In genomic region chr1:43134640-43135039, GRCh38 we compare ENCODE assay signal across 32 cellular contexts. TPM values are rescaled to one million over a fixed set of nuclear protein-coding genes. Genes with fewer than 3 reads are reported as not detected.
"Had no signal": no experiment of that assay in that cellular context is flagged by ENCODE, and none has a peak within 500 bp of the region (broad histone marks: within the 10 kb centered on the region; RNA-seq: fewer than 3 reads in every experiment).

No MANE protein-coding gene starts in this region.

- H3K27me3 ChIP-seq: ascending aorta, breast epithelium, cardiac muscle cell, colonic mucosa, foreskin keratinocyte had no signal

- H3K27ac ChIP-seq: ascending aorta, breast epithelium, cardiac muscle cell, colonic mucosa, esophagus muscularis mucosa, foreskin keratinocyte, gastrocnemius medialis, heart left ventricle, VCaP had no signal

- H3K4me3 Mint-ChIP-seq: activated CD4-positive, alpha-beta memory T cell treated with anti-CD3 and anti-CD28 coated beads, Interleukin-2, amount 10 ng/mL, durations not matched to agents 7 days and 5 days; activated CD4-positive, alpha-beta T cell treated with anti-CD3 and anti-CD28 coated beads, Interleukin-2, amount 10 ng/mL, durations not matched to agents 7 days and 5 days; activated naive CD4-positive, alpha-beta T cell treated with anti-CD3 and anti-CD28 coated beads, Interleukin-2, amount 10 ng/mL, durations not matched to agents 7 days and 5 days; activated naive CD8-positive, alpha-beta T cell treated with anti-CD3 and anti-CD28 coated beads, Interleukin-2, amount 10 ng/mL, durations not matched to agents 7 days and 5 days; activated T-cell treated with anti-CD3 and anti-CD28 coated beads, Interleukin-2, amount 50 U/mL, for 24 hours; activated T-cell treated with anti-CD3 and anti-CD28 coated beads, Interleukin-2, amount 50 U/mL, for 72 hours; brain; WTC11 had no signal

- ATAC-seq: activated naive CD4-positive, alpha-beta T cell treated with anti-CD3 and anti-CD28 coated beads, Interleukin-2, amount 50 U/mL, for 72 hours; activated T-cell treated with anti-CD3 and anti-CD28 coated beads, Interleukin-2, amount 50 U/mL, for 72 hours; foreskin keratinocyte; gastrocnemius medialis; heart left ventricle had no signal

- H3K4me1 ChIP-seq: ascending aorta, breast epithelium, colonic mucosa, gastrocnemius medialis had no signal

- H3K4me3 ChIP-seq: ascending aorta, breast epithelium, cardiac muscle cell, colonic mucosa, esophagus muscularis mucosa, gastrocnemius medialis, heart left ventricle had no signal

- H3K36me3 ChIP-seq: ascending aorta, breast epithelium, cardiac muscle cell, colonic mucosa, esophagus muscularis mucosa, gastrocnemius medialis, heart left ventricle had no signal

- FAIRE-seq: TTC549 had no signal

- H3K4me1 Mint-ChIP-seq: activated CD4-positive, alpha-beta memory T cell treated with anti-CD3 and anti-CD28 coated beads, Interleukin-2, amount 10 ng/mL, durations not matched to agents 7 days and 5 days; activated CD4-positive, alpha-beta T cell treated with anti-CD3 and anti-CD28 coated beads, Interleukin-2, amount 10 ng/mL, durations not matched to agents 7 days and 5 days; activated naive CD4-positive, alpha-beta T cell treated with anti-CD3 and anti-CD28 coated beads, Interleukin-2, amount 10 ng/mL, durations not matched to agents 7 days and 5 days; activated naive CD8-positive, alpha-beta T cell treated with anti-CD3 and anti-CD28 coated beads, Interleukin-2, amount 10 ng/mL, durations not matched to agents 7 days and 5 days had no signal

- DNase-seq: activated CD4-positive, alpha-beta memory T cell treated with anti-CD3 and anti-CD28 coated beads, Interleukin-2, amount 10 ng/mL, durations not matched to agents 7 days and 5 days; activated CD4-positive, alpha-beta T cell treated with anti-CD3 and anti-CD28 coated beads for 1 hour; activated CD4-positive, alpha-beta T cell treated with anti-CD3 and anti-CD28 coated beads for 4 hours; activated CD4-positive, alpha-beta T cell treated with anti-CD3 and anti-CD28 coated beads, Interleukin-2, amount 10 ng/mL, durations not matched to agents 7 days and 5 days; activated CD4-positive, alpha-beta T cell treated with anti-CD3 and anti-CD28 coated beads, Interleukin-2, amount 50 U/mL, for 4 hours; activated CD8-positive, alpha-beta memory T cell treated with anti-CD3 and anti-CD28 coated beads, Interleukin-2, amount 50 U/mL, for 48 hours; activated gamma-delta T cell; activated naive CD4-positive, alpha-beta T cell; activated naive CD4-positive, alpha-beta T cell treated with anti-CD3 and anti-CD28 coated beads, Interleukin-2, amount 10 ng/mL, durations not matched to agents 7 days and 5 days; activated naive CD8-positive, alpha-beta T cell treated with anti-CD3 and anti-CD28 coated beads, Interleukin-2, amount 10 ng/mL, durations not matched to agents 7 days and 5 days; activated T-cell treated with anti-CD3 and anti-CD28 coated beads for 4 hours; activated T-cell treated with anti-CD3 and anti-CD28 coated beads, Interleukin-2, amount 50 U/mL, for 24 hours; activated T-cell treated with anti-CD3 and anti-CD28 coated beads, Interleukin-2, amount 50 U/mL, for 72 hours; central memory CD4-positive, alpha-beta T cell; cerebellar nuclear complex; colonic mucosa; effector CD8-positive, alpha-beta T cell; erythroblast; foreskin keratinocyte; gastrocnemius medialis; glutamatergic neuron; heart left ventricle; T-helper 2 cell had no signal

- H3K36me3 Mint-ChIP-seq: activated naive CD4-positive, alpha-beta T cell treated with anti-CD3 and anti-CD28 coated beads, Interleukin-2, amount 10 ng/mL, durations not matched to agents 7 days and 5 days; activated naive CD4-positive, alpha-beta T cell treated with anti-CD3 and anti-CD28 coated beads, Interleukin-2, amount 50 U/mL, for 72 hours; activated naive CD8-positive, alpha-beta T cell treated with anti-CD3 and anti-CD28 coated beads, Interleukin-2, amount 10 ng/mL, durations not matched to agents 7 days and 5 days had no signal

- H3K9me3 Mint-ChIP-seq: activated CD4-positive, alpha-beta memory T cell treated with anti-CD3 and anti-CD28 coated beads, Interleukin-2, amount 10 ng/mL, durations not matched to agents 7 days and 5 days; activated CD4-positive, alpha-beta T cell treated with anti-CD3 and anti-CD28 coated beads, Interleukin-2, amount 10 ng/mL, durations not matched to agents 7 days and 5 days; activated naive CD4-positive, alpha-beta T cell treated with anti-CD3 and anti-CD28 coated beads, Interleukin-2, amount 10 ng/mL, durations not matched to agents 7 days and 5 days; activated T-cell treated with anti-CD3 and anti-CD28 coated beads, Interleukin-2, amount 50 U/mL, for 24 hours had no signal

- H3K9me3 ChIP-seq: ascending aorta, breast epithelium, colonic mucosa, gastrocnemius medialis had no signal

- H3K27ac Mint-ChIP-seq: activated CD4-positive, alpha-beta memory T cell treated with anti-CD3 and anti-CD28 coated beads, Interleukin-2, amount 10 ng/mL, durations not matched to agents 7 days and 5 days; activated CD4-positive, alpha-beta T cell treated with anti-CD3 and anti-CD28 coated beads, Interleukin-2, amount 10 ng/mL, durations not matched to agents 7 days and 5 days; activated naive CD4-positive, alpha-beta T cell treated with anti-CD3 and anti-CD28 coated beads, Interleukin-2, amount 10 ng/mL, durations not matched to agents 7 days and 5 days; activated naive CD4-positive, alpha-beta T cell treated with anti-CD3 and anti-CD28 coated beads, Interleukin-2, amount 50 U/mL, for 72 hours; activated naive CD8-positive, alpha-beta T cell treated with anti-CD3 and anti-CD28 coated beads, Interleukin-2, amount 10 ng/mL, durations not matched to agents 7 days and 5 days; activated T-cell treated with anti-CD3 and anti-CD28 coated beads, Interleukin-2, amount 50 U/mL, for 24 hours; activated T-cell treated with anti-CD3 and anti-CD28 coated beads, Interleukin-2, amount 50 U/mL, for 72 hours; brain; WTC11 had no signal

RNA-seq across cellular contexts. Expression of gene CFAP57, which starts 37.5 kb away (rescaled TPM):
- total RNA-seq: activated CD4-positive, alpha-beta T cell treated with anti-CD3 and anti-CD28 coated beads, Interleukin-2, amount 10 ng/mL, durations not matched to agents 7 days and 5 days; activated naive CD8-positive, alpha-beta T cell treated with anti-CD3 and anti-CD28 coated beads, Interleukin-2, amount 10 ng/mL, durations not matched to agents 7 days and 5 days; ascending aorta; cardiac muscle cell; esophagus muscularis mucosa had no signal
